39 cellular contexts compared by ENCODE assay signal in the genomic region with DNA sequence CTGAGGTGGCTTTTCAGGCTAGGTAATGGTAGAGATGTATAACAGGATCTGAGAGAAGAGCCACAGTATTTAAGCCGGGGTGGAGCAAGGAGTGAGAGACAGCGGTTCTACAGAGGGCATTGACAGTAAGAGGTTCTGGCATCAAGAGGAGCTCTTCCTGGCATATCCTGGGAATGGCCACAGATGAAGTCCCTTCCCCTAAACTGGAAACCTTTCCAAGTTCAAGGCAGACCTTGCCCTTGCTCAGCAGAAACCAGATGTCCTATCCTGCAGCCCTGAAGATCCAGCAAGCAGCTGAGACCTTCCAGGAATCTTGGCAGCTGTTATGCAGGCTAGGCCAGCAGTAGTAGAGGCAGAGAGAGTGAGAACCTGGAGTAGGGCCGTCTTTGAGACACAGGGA. TPM values are rescaled to one million over a fixed set of nuclear protein-coding genes. Genes with fewer than 3 reads are reported as not detected.
"Had no signal": no experiment of that assay in that cellular context is flagged by ENCODE, and none has a peak within 500 bp of the region (broad histone marks: within the 10 kb centered on the region; RNA-seq: fewer than 3 reads in every experiment).

No MANE protein-coding gene starts in this region.

- H3K9me3 ChIP-seq: MG63 had no signal

- H3K36me3 ChIP-seq: MG63 had no signal

- H3K9ac ChIP-seq: KMS-11 had no signal

- H3K27ac ChIP-seq: KMS-11 had no signal

- DNase-seq: Karpas-422, Kasumi-1, KG1, MG63, MM.1S, MV-4-11, NCI-H1048, NCI-H1092, NCI-H1092 treated with DMSO at 0.1 percent for 48 hours, NCI-H1105, NCI-H1105 treated with DMSO at 0.1 percent for 48 hours, NCI-H1417, NCI-H1417 treated with DMSO at 0.1 percent for 48 hours, NCI-H1436, NCI-H1436 treated with DMSO at 0.1 percent for 48 hours, NCI-H146, NCI-H1694, NCI-H1694 treated with DMSO at 0.1 percent for 48 hours, NCI-H187, NCI-H187 treated with DMSO at 0.1 percent for 48 hours, NCI-H1930, NCI-H2029, NCI-H2029 treated with DMSO at 0.1 percent for 48 hours, NCI-H2081, NCI-H2081 treated with DMSO at 0.1 percent for 48 hours, NCI-H2107, NCI-H2171, NCI-H2171 treated with DMSO at 0.1 percent for 48 hours, NCI-H2227 treated with DMSO at 0.1 percent for 48 hours, NCI-H226, NCI-H345, NCI-H446, NCI-H446 treated with DMSO at 0.1 percent for 48 hours, NCI-H510A had no signal

- H3K4me3 ChIP-seq: MG63 had no signal

- H3K27me3 ChIP-seq: MG63 had no signal

- H3K4me2 ChIP-seq: KMS-11 had no signal

RNA-seq across cellular contexts. Expression of a gene that starts 18.1 kb away (rescaled TPM):
- total RNA-seq: LHCN-M2, M059J, MCF 10A, NCI-H460 had no signal

RNA-seq across cellular contexts. Expression of a gene that starts 21.2 kb away (rescaled TPM):
- total RNA-seq: LHCN-M2, M059J, MCF 10A, NCI-H460 had no signal

RNA-seq across cellular contexts. Expression of a gene that starts 50.6 kb away (rescaled TPM):
- total RNA-seq: LHCN-M2, M059J, MCF 10A, NCI-H460 had no signal
